Comparison of ENCODE assay signal across 9 cellular contexts in the genomic region with DNA sequence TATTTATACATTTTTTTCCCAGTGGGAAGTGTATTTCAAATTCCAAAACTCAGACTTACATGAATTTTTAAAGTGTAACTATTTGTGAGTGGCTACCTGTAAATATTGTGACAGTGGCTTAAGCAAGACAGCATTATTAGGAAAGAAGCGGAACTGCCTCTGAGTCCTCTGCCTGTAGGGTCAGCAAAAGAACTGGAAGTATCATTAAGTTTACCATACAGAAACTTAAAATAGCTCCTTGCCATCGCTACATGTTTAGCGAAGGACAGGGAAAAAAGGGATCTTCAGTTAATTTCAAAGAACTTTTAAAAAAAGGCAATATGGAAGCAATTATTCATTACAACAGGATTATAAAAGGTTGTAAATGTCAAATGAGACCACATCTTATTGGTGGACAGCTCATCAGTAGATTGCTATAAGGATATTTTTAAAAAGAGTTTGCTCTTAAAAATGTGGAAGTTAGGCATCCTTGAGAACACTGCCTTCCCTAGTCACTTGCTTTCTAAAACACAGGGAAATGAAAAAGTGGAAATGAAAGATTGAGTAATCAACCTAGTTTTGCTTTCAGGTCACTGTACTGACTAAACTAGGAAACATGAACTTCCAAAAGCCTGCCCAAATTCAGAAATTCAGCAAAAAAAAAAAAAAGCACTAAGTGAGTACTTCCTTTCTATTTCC. TPM values are rescaled to one million over a fixed set of nuclear protein-coding genes. Genes with fewer than 3 reads are reported as not detected.
A peak's percentile ranks its signal among the peaks of the same experiment; 100 is the strongest.
DNase-seq lines count a peak whose midpoint lies in the region; ATAC-seq, FAIRE-seq and TF ChIP-seq lines count a peak whose summit lies in the region.
"Had no signal": no experiment of that assay in that cellular context is flagged by ENCODE, and none has a peak within 500 bp of the region (broad histone marks: within the 10 kb centered on the region; RNA-seq: fewer than 3 reads in every experiment).

No MANE protein-coding gene starts in this region.

- H3K27me3 Mint-ChIP-seq in T-cell (no peaks in the 10 kb centered on the region), progenitor cell of endocrine pancreas (no peaks in the 10 kb centered on the region)

- no peak for DNase-seq in A549 (ENCODE audit: low read depth in 1 of 2, low spot score in 1 of 2)
- DNase-seq in T-cell, result no peak
- DNase-seq in left lobe of liver (ENCODE audit: low spot score), result no peak
- no peak for DNase-seq in GM10248 (ENCODE audit: extremely low spot score)
- no peak for DNase-seq in NCI-H2171 treated with DMSO at 0.1 percent for 48 hours (lab: John Stamatoyannopoulos, UW)
- DNase-seq in progenitor cell of endocrine pancreas (ENCODE audit: low spot score, unreplicated experiment), result no peak
- DNase-seq: dorsolateral prefrontal cortex had no signal

- H3K9me3 Mint-ChIP-seq in T-cell (no peaks in the 10 kb centered on the region), progenitor cell of endocrine pancreas (ENCODE audit: low read depth) (no peaks in the 10 kb centered on the region)

- peaks cover 12% of the 10 kb centered on the region for H3K4me1 ChIP-seq in A549

- CTCF ChIA-PET in A549 (lab: Yijun Ruan, JAX) (interaction anchor here (0.6 to 5.6 kb wide), 7 partner anchors 10 to 296 kb away, joined by 3 to 53 read pairs (median 3); no protein-coding TSS in a partner anchor), T-cell (lab: Charles Lee) (interaction anchor here (0.5 to 1.5 kb wide), 10 partner anchors 9 to 243 kb away, joined by 3 to 10 read pairs (median 4); partner anchors contain the start of genes BATF3 (in 1 of the 2), NSL1 (in 1 of the 2) and TATDN3 (in 1 of the 2)), GM10248 (lab: Yijun Ruan, JAX) (interaction anchor here (0.6 to 3.5 kb wide), 6 partner anchors 10 to 242 kb away, joined by 3 to 14 read pairs (median 4); no protein-coding TSS in a partner anchor)

- peak overlapping the region; percentile 28; the same call in 2 of the 3 replicates for H3K4me2 ChIP-seq in A549

- no peak for ATAC-seq in A549
- ATAC-seq in GM21515 (IDR thresholded peaks at IDR 0.05; ENCODE audit: unreplicated experiment), result peak; percentile 40
- no peak for ATAC-seq in T-cell (replicated peaks in 1 of 4)
- ATAC-seq in left lobe of liver, result peak; percentile 69
- ATAC-seq in GM18520 (IDR thresholded peaks at IDR 0.05; ENCODE audit: unreplicated experiment), result no peak

- no peak for TF ChIP-seq EP300 in A549 (IDR thresholded peaks at IDR 0.05)

- no peak for TF ChIP-seq RAD21 in A549 (conservative IDR thresholded peaks at IDR 0.05 in 1 of 2, IDR thresholded peaks at IDR 0.05 in 1 of 2)

- no peak overlapping the region for H3K27ac ChIP-seq in A549

- peak overlapping the region; percentile 79 to 90 for H3K27ac Mint-ChIP-seq in T-cell
- H3K27ac Mint-ChIP-seq in progenitor cell of endocrine pancreas, result no peak overlapping the region

- POLR2A ChIA-PET in A549 (lab: Yijun Ruan, JAX) (no interaction called here), T-cell (lab: Charles Lee) (interaction anchor here in 1 of 2 donors (0.7 kb wide), 1 partner anchor 30 kb away, joined by 8 read pairs; no protein-coding TSS in a partner anchor), GM10248 (lab: Yijun Ruan, JAX) (no interaction called here)

- peak overlapping the region; percentile 48 to 58 (median 54) for H3K4me3 Mint-ChIP-seq in T-cell
- H3K4me3 Mint-ChIP-seq in progenitor cell of endocrine pancreas (ENCODE audit: low read depth), result no peak overlapping the region

- no peaks in the 10 kb centered on the region for H3K9me3 ChIP-seq in A549

- H3K4me3 ChIP-seq in A549, result no peak overlapping the region

- 96% methylated on average over 3 of the region's 3 CpGs for WGBS in A549 (ENCODE audit: missing lambda C conversion rate)

- H3K4me1 Mint-ChIP-seq in T-cell (peaks cover 44 to 49% (median 48%) of the 10 kb centered on the region in 3 donors), progenitor cell of endocrine pancreas (ENCODE audit: low read depth) (no peaks in the 10 kb centered on the region)

- peaks cover 5% of the 10 kb centered on the region for H3K36me3 Mint-ChIP-seq in T-cell
- peaks cover 1% of the 10 kb centered on the region for H3K36me3 Mint-ChIP-seq in progenitor cell of endocrine pancreas (ENCODE audit: insufficient read depth)

- TF ChIP-seq POLR2A in A549 (IDR thresholded peaks at IDR 0.05; ENCODE audit: low read length), result no peak

- TF ChIP-seq CTCF in A549 (IDR thresholded peaks at IDR 0.05), result no peak
- TF ChIP-seq CTCF in GM10248 (IDR thresholded peaks at IDR 0.05; ENCODE audit: control extremely low read depth, extremely low read depth, low read depth, missing control alignments), result no peak
- TF ChIP-seq CTCF in progenitor cell of endocrine pancreas (IDR thresholded peaks at IDR 0.05; ENCODE audit: unreplicated experiment), result no peak

- no peak for FAIRE-seq in A549 (lab: Jason Lieb, UNC)

TF ChIP-seq in A549, 52 proteins besides CTCF, POLR2A, EP300 and RAD21 (continues in another document):
- TF ChIP-seq, protein P1, sequence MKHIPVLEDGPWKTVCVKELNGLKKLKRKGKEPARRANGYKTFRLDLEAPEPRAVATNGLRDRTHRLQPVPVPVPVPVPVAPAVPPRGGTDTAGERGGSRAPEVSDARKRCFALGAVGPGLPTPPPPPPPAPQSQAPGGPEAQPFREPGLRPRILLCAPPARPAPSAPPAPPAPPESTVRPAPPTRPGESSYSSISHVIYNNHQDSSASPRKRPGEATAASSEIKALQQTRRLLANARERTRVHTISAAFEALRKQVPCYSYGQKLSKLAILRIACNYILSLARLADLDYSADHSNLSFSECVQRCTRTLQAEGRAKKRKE (CRISPR knock-in tag; IDR thresholded peaks at IDR 0.05; ENCODE audit: low read depth), result no peak
- no peak for TF ChIP-seq ZFP36 (IDR thresholded peaks at IDR 0.05; ENCODE audit: borderline replicate concordance, partially characterized antibody)
- TF ChIP-seq NFE2L2 (conservative IDR thresholded peaks at IDR 0.05; ENCODE audit: low read length), result no peak
- TF ChIP-seq, protein P2, sequence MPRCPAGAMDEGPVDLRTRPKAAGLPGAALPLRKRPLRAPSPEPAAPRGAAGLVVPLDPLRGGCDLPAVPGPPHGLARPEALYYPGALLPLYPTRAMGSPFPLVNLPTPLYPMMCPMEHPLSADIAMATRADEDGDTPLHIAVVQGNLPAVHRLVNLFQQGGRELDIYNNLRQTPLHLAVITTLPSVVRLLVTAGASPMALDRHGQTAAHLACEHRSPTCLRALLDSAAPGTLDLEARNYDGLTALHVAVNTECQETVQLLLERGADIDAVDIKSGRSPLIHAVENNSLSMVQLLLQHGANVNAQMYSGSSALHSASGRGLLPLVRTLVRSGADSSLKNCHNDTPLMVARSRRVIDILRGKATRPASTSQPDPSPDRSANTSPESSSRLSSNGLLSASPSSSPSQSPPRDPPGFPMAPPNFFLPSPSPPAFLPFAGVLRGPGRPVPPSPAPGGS (IDR thresholded peaks at IDR 0.05), result no peak
- TF ChIP-seq BHLHE40 (IDR thresholded peaks at IDR 0.05; ENCODE audit: low read depth, low read length), result no peak
- TF ChIP-seq, protein P3, sequence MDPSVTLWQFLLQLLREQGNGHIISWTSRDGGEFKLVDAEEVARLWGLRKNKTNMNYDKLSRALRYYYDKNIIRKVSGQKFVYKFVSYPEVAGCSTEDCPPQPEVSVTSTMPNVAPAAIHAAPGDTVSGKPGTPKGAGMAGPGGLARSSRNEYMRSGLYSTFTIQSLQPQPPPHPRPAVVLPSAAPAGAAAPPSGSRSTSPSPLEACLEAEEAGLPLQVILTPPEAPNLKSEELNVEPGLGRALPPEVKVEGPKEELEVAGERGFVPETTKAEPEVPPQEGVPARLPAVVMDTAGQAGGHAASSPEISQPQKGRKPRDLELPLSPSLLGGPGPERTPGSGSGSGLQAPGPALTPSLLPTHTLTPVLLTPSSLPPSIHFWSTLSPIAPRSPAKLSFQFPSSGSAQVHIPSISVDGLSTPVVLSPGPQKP (IDR thresholded peaks at IDR 0.05; ENCODE audit: low read depth, low read length), result no peak
- TF ChIP-seq MYC (IDR thresholded peaks at IDR 0.05; ENCODE audit: borderline replicate concordance, low read length), result no peak
- no peak for TF ChIP-seq PHF8 (IDR thresholded peaks at IDR 0.05; ENCODE audit: borderline replicate concordance, low read depth)
- TF ChIP-seq KDM1A (IDR thresholded peaks at IDR 0.05; ENCODE audit: low read depth), result no peak
- no peak for TF ChIP-seq CHD2 (IDR thresholded peaks at IDR 0.05; ENCODE audit: low read length, partially characterized antibody)

RNA-seq across cellular contexts. Expression of gene NSL1, which starts 39.2 kb away (rescaled TPM):
- polyA plus RNA-seq in A549 (2011; rRNA removed) (47.9 and 56.9 TPM in 2 replicates), A549 (2017; fragmentation: RNase III; extraction: RNeasy Plus Mini Kit Qiagen cat#74134 plus additional on column Dnase treatment) (44.0 to 45.6 TPM (median 44.9 TPM) in 3 replicates)
- polyA plus RNA-seq in A549 (2012; cell fraction: cytosol; rRNA removed), result 36.4 and 39.2 TPM in 2 replicates
- 15.9 and 25.5 TPM in 2 replicates for polyA plus RNA-seq in A549 (2012; cell fraction: nucleus; rRNA removed)
- 11.1 and 15.3 TPM in 2 replicates for polyA minus RNA-seq in A549 (2011; rRNA and poly(A)+ RNA removed)
- total RNA-seq in T-cell (10 to 100 TPM; 24.2 to 37.8 (median 29.7) TPM), left lobe of liver (17.8 TPM), progenitor cell of endocrine pancreas (37.2 and 41.1 TPM in 2 replicates)

RNA-seq across cellular contexts. Expression of gene TATDN3, which starts 39.3 kb away (rescaled TPM):
- polyA plus RNA-seq in A549 (2011; rRNA removed), result 20.3 and 22.6 TPM in 2 replicates
- 5.2 and 5.8 TPM in 2 replicates for polyA plus RNA-seq in A549 (2012; cell fraction: cytosol; rRNA removed)
- 2.4 and 3.5 TPM in 2 replicates for polyA plus RNA-seq in A549 (2012; cell fraction: nucleus; rRNA removed)
- polyA plus RNA-seq in A549 (2017; fragmentation: RNase III; extraction: RNeasy Plus Mini Kit Qiagen cat#74134 plus additional on column Dnase treatment), result 10.3 to 11.4 TPM (median 11.1 TPM) in 3 replicates
- 5.5 and 8.1 TPM in 2 replicates for polyA minus RNA-seq in A549 (2011; rRNA and poly(A)+ RNA removed)
- 10 to 100 TPM in 4 of 5 donors, 1 to 10 TPM in 1; 9.5 to 14.7 (median 12.9) TPM for total RNA-seq in T-cell
- total RNA-seq in left lobe of liver, result 7.7 TPM
- total RNA-seq in progenitor cell of endocrine pancreas, result 12.1 and 15.0 TPM in 2 replicates

RNA-seq across cellular contexts. Expression of gene BATF3, which starts 52.8 kb away (rescaled TPM):
- polyA plus RNA-seq in A549 (2011; rRNA removed) (6.4 and 7.9 TPM in 2 replicates), A549 (2017; fragmentation: RNase III; extraction: RNeasy Plus Mini Kit Qiagen cat#74134 plus additional on column Dnase treatment) (6.6 to 8.9 TPM (median 7.0 TPM) in 3 replicates)
- 16.2 and 19.1 TPM in 2 replicates for polyA plus RNA-seq in A549 (2012; cell fraction: cytosol; rRNA removed)
- 21.5 and 21.8 TPM in 2 replicates for polyA plus RNA-seq in A549 (2012; cell fraction: nucleus; rRNA removed)
- 2.6 and 3.7 TPM in 2 replicates for polyA minus RNA-seq in A549 (2011; rRNA and poly(A)+ RNA removed)
- total RNA-seq in T-cell (1 to 10 TPM in 3 of 5 donors, under 1 TPM in 2; 0.30 to 3.2 (median 2.1) TPM), left lobe of liver (0.28 TPM), progenitor cell of endocrine pancreas (0.53 and 0.55 TPM in 2 replicates)

Comparison
In these comparisons a context has a peak if more than half of its experiments do, and no peak if none do; other contexts are left out.
1. ATAC-seq: peak in GM21515 (single experiment) and left lobe of liver (single experiment); none in A549 (0 of 2), T-cell (0 of 4) and GM18520 (single experiment).